Comparison of ENCODE assay signal across 1 cellular context in the genomic region with DNA sequence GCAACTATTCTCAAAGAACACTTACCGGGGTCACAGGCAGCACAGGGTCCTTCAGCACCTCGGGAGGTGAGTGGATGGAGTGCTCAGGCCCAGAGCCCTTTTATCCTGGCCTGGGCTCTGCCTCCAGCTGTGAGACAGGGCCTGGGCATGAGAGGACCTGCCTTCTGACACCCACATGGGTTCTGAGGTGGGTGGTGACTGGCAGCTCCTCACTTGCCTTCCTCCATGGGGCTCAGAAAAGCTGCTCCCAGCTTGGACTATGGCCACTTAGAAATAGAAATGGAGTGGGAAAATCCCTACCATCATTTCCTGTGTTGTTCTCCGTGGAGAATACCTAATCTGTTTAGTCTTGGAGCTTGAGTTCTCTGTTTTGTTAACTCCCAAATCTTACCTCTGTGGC.
TF ChIP-seq lines count a peak whose summit lies in the region.

A gene with protein sequence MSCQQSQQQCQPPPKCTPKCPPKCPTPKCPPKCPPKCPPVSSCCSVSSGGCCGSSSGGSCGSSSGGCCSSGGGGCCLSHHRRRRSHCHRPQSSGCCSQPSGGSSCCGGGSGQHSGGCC (minus strand): TSS at position 76 of the 400 bp plus-strand sequence. CDS start 1,173 bp downstream, outside the sequence.

TF ChIP-seq in GM23338, 12 proteins besides CTCF, POLR2A, EP300 and RAD21 (continued from another document):
- TF ChIP-seq, protein P1, sequence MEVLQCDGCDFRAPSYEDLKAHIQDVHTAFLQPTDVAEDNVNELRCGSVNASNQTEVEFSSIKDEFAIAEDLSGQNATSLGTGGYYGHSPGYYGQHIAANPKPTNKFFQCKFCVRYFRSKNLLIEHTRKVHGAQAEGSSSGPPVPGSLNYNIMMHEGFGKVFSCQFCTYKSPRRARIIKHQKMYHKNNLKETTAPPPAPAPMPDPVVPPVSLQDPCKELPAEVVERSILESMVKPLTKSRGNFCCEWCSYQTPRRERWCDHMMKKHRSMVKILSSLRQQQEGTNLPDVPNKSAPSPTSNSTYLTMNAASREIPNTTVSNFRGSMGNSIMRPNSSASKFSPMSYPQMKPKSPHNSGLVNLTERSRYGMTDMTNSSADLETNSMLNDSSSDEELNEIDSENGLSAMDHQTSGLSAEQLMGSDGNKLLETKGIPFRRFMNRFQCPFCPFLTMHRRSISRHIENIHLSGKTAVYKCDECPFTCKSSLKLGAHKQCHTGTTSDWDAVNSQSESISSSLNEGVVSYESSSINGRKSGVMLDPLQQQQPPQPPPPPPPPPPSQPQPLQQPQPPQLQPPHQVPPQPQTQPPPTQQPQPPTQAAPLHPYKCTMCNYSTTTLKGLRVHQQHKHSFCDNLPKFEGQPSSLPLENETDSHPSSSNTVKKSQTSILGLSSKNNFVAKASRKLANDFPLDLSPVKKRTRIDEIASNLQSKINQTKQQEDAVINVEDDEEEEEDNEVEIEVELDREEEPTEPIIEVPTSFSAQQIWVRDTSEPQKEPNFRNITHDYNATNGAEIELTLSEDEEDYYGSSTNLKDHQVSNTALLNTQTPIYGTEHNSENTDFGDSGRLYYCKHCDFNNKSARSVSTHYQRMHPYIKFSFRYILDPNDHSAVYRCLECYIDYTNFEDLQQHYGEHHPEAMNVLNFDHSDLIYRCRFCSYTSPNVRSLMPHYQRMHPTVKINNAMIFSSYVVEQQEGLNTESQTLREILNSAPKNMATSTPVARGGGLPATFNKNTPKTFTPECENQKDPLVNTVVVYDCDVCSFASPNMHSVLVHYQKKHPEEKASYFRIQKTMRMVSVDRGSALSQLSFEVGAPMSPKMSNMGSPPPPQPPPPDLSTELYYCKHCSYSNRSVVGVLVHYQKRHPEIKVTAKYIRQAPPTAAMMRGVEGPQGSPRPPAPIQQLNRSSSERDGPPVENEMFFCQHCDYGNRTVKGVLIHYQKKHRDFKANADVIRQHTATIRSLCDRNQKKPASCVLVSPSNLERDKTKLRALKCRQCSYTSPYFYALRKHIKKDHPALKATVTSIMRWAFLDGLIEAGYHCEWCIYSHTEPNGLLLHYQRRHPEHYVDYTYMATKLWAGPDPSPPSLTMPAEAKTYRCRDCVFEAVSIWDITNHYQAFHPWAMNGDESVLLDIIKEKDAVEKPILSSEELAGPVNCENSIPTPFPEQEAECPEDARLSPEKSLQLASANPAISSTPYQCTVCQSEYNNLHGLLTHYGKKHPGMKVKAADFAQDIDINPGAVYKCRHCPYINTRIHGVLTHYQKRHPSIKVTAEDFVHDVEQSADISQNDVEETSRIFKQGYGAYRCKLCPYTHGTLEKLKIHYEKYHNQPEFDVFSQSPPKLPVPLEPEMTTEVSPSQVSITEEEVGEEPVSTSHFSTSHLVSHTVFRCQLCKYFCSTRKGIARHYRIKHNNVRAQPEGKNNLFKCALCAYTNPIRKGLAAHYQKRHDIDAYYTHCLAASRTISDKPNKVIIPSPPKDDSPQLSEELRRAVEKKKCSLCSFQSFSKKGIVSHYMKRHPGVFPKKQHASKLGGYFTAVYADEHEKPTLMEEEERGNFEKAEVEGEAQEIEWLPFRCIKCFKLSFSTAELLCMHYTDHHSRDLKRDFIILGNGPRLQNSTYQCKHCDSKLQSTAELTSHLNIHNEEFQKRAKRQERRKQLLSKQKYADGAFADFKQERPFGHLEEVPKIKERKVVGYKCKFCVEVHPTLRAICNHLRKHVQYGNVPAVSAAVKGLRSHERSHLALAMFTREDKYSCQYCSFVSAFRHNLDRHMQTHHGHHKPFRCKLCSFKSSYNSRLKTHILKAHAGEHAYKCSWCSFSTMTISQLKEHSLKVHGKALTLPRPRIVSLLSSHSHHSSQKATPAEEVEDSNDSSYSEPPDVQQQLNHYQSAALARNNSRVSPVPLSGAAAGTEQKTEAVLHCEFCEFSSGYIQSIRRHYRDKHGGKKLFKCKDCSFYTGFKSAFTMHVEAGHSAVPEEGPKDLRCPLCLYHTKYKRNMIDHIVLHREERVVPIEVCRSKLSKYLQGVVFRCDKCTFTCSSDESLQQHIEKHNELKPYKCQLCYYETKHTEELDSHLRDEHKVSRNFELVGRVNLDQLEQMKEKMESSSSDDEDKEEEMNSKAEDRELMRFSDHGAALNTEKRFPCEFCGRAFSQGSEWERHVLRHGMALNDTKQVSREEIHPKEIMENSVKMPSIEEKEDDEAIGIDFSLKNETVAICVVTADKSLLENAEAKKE (CRISPR knock-in tag; IDR thresholded peaks at IDR 0.05) = no peak
- TF ChIP-seq JUNB (IDR thresholded peaks at IDR 0.05; ENCODE audit: unreplicated experiment) (no peak), EZH2 (IDR thresholded peaks at IDR 0.05; ENCODE audit: low read depth, unreplicated experiment) (no peak), ZNF114 (CRISPR knock-in tag; IDR thresholded peaks at IDR 0.05) (no peak), STAT1 (IDR thresholded peaks at IDR 0.05; ENCODE audit: unreplicated experiment) (no peak)
- TF ChIP-seq, protein P2, sequence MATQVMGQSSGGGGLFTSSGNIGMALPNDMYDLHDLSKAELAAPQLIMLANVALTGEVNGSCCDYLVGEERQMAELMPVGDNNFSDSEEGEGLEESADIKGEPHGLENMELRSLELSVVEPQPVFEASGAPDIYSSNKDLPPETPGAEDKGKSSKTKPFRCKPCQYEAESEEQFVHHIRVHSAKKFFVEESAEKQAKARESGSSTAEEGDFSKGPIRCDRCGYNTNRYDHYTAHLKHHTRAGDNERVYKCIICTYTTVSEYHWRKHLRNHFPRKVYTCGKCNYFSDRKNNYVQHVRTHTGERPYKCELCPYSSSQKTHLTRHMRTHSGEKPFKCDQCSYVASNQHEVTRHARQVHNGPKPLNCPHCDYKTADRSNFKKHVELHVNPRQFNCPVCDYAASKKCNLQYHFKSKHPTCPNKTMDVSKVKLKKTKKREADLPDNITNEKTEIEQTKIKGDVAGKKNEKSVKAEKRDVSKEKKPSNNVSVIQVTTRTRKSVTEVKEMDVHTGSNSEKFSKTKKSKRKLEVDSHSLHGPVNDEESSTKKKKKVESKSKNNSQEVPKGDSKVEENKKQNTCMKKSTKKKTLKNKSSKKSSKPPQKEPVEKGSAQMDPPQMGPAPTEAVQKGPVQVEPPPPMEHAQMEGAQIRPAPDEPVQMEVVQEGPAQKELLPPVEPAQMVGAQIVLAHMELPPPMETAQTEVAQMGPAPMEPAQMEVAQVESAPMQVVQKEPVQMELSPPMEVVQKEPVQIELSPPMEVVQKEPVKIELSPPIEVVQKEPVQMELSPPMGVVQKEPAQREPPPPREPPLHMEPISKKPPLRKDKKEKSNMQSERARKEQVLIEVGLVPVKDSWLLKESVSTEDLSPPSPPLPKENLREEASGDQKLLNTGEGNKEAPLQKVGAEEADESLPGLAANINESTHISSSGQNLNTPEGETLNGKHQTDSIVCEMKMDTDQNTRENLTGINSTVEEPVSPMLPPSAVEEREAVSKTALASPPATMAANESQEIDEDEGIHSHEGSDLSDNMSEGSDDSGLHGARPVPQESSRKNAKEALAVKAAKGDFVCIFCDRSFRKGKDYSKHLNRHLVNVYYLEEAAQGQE (IDR thresholded peaks at IDR 0.05; ENCODE audit: unreplicated experiment) = no peak
